In the genomic region with DNA sequence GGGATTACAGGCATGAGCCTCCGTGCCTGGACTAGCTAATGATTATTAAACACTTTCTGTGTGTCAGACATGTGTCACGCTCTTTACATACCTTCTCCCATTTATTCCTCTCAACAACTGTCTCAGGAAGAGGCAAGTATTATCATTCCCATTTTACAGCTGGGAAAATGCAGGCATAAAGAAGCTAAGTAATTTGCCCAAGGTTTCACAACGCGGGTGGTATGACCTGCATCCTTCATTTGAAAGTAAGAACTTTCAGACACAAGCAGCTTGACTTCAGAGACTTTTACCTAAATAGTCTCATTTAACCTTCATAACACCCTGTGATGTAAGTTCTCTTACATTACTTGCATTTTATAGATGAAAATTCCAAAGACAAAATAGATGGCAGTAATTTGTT, we compare ENCODE assay signal across 13 cellular contexts. TPM values are rescaled to one million over a fixed set of nuclear protein-coding genes. Genes with fewer than 3 reads are reported as not detected.
A peak's percentile ranks its signal among the peaks of the same experiment; 100 is the strongest.
DNase-seq lines count a peak whose midpoint lies in the region; ATAC-seq and TF ChIP-seq lines count a peak whose summit lies in the region.
"Had no signal": no experiment of that assay in that cellular context is flagged by ENCODE, and none has a peak within 500 bp of the region (broad histone marks: within the 10 kb centered on the region; RNA-seq: fewer than 3 reads in every experiment).

No MANE protein-coding gene starts in this region.

- no peak overlapping the region for H3K4me2 ChIP-seq in osteoblast (ENCODE audit: insufficient read depth, low read length)

- H2AFZ ChIP-seq in osteoblast (ENCODE audit: low read length): no peak overlapping the region

- H3K4me3 ChIP-seq in left ventricle myocardium inferior (no peak overlapping the region), muscle layer of colon (ENCODE audit: low read depth in 1 of 2, low read length in 2 of 2) (no peak overlapping the region), uterus (no peak overlapping the region), osteoblast (ENCODE audit: insufficient read depth, low read length) (no peak overlapping the region)

- ATAC-seq in Right ventricle myocardium superior (ENCODE audit: poor library complexity) (no peak), HG03139 (IDR thresholded peaks at IDR 0.05; ENCODE audit: unreplicated experiment) (no peak)

- DNase-seq in left ventricle myocardium inferior (no peak), Right ventricle myocardium superior (no peak), uterus (no peak), osteoblast (ENCODE audit: insufficient read length, low spot score, missing footprints) (no peak)
- no peak for DNase-seq in activated T-helper 1 cell treated with anti-CD3 and anti-CD28 coated beads, Interleukin-12 subunit alpha, Interleukin-12 subunit beta, Interleukin-2, Interleukin-4 antibody, amounts not matched to agents 30 ng/mL and 10 ng/mL and 1 ng/mL, durations not matched to agents 14 hours and 24 hours and 36 hours (ENCODE audit: low spot score)
- DNase-seq: activated gamma-delta T cell treated with Interleukin-2 at 50 U/mL for 16 hours, immature natural killer cell, NCI-H187 treated with DMSO at 0.1 percent for 48 hours, NCI-H748 treated with DMSO at 0.1 percent for 48 hours had no signal

- no peaks in the 10 kb centered on the region for H3K36me3 ChIP-seq in left ventricle myocardium inferior
- no peaks in the 10 kb centered on the region for H3K36me3 ChIP-seq in muscle layer of colon (ENCODE audit: insufficient read depth, low read length)
- H3K36me3 ChIP-seq in uterus: no peaks in the 10 kb centered on the region
- no peaks in the 10 kb centered on the region for H3K36me3 ChIP-seq in osteoblast (ENCODE audit: insufficient read depth, low read length)

- H3K4me1 ChIP-seq in left ventricle myocardium inferior (peaks cover 54% of the 10 kb centered on the region), muscle layer of colon (ENCODE audit: insufficient read depth, low read length) (peaks cover 34% of the 10 kb centered on the region), uterus (no peaks in the 10 kb centered on the region), osteoblast (ENCODE audit: insufficient read depth, low read length) (peaks cover 29% of the 10 kb centered on the region)

- no peaks in the 10 kb centered on the region for H3K9me3 ChIP-seq in left ventricle myocardium inferior (replicated peaks)
- no peaks in the 10 kb centered on the region for H3K9me3 ChIP-seq in muscle layer of colon (ENCODE audit: low read length)
- H3K9me3 ChIP-seq in uterus: no peaks in the 10 kb centered on the region
- H3K9me3 ChIP-seq in osteoblast (ENCODE audit: low read depth, low read length): no peaks in the 10 kb centered on the region

- no peaks in the 10 kb centered on the region for H3K27me3 Mint-ChIP-seq in activated T-helper 1 cell treated with anti-CD3 and anti-CD28 coated beads, Interleukin-12 subunit alpha, Interleukin-12 subunit beta, Interleukin-2, Interleukin-4 antibody, amounts not matched to agents 30 ng/mL and 10 ng/mL and 1 ng/mL, durations not matched to agents 14 hours and 24 hours and 36 hours (ENCODE audit: insufficient read depth)
- H3K27me3 Mint-ChIP-seq: IgD-negative memory B cell had no signal

- no peaks in the 10 kb centered on the region for H3K36me3 Mint-ChIP-seq in activated T-helper 1 cell treated with anti-CD3 and anti-CD28 coated beads, Interleukin-12 subunit alpha, Interleukin-12 subunit beta, Interleukin-2, Interleukin-4 antibody, amounts not matched to agents 30 ng/mL and 10 ng/mL and 1 ng/mL, durations not matched to agents 14 hours and 24 hours and 36 hours (ENCODE audit: low read depth)
- H3K36me3 Mint-ChIP-seq: IgD-negative memory B cell, immature natural killer cell had no signal

- no peaks in the 10 kb centered on the region for H3K27me3 ChIP-seq in left ventricle myocardium inferior (ENCODE audit: low read depth)
- H3K27me3 ChIP-seq in muscle layer of colon (ENCODE audit: control insufficient read depth in 1 of 2, insufficient read depth in 2 of 2, low read length in 2 of 2): no peaks in the 10 kb centered on the region
- H3K27me3 ChIP-seq in uterus: no peaks in the 10 kb centered on the region
- no peaks in the 10 kb centered on the region for H3K27me3 ChIP-seq in osteoblast (ENCODE audit: insufficient read depth, low read length)

- intact Hi-C loops in left ventricle myocardium inferior (cut with micrococcal nuclease) (no loop called here), Right ventricle myocardium superior (cut with DNase I) (loop anchor here (5.0 to 10.0 kb wide), 3 partner anchors 141 to 257 kb away; no protein-coding TSS in a partner anchor), uterus (cut with DNase I; ENCODE audit: low total_unique reads) (loop anchor here (5.0 kb wide), 2 partner anchors 104 to 174 kb away; no protein-coding TSS in a partner anchor)
- intact Hi-C loops in activated T-helper 1 cell treated with anti-CD3 and anti-CD28 coated beads, Interleukin-12 subunit alpha, Interleukin-12 subunit beta, Interleukin-2, Interleukin-4 antibody, amounts not matched to agents 30 ng/mL and 10 ng/mL and 1 ng/mL, durations not matched to agents 14 hours and 24 hours and 36 hours (cut with micrococcal nuclease): loop anchor here (2.0 to 10.0 kb wide), 2 partner anchors 291 to 1383 kb away; partner anchors contain the start of gene SMIM12

- H3K79me2 ChIP-seq in osteoblast (ENCODE audit: insufficient read depth, low read length): peaks cover 23% of the 10 kb centered on the region

- no peak overlapping the region for H3K4me3 Mint-ChIP-seq in activated T-helper 1 cell treated with anti-CD3 and anti-CD28 coated beads, Interleukin-12 subunit alpha, Interleukin-12 subunit beta, Interleukin-2, Interleukin-4 antibody, amounts not matched to agents 30 ng/mL and 10 ng/mL and 1 ng/mL, durations not matched to agents 14 hours and 24 hours and 36 hours

- no peaks in the 10 kb centered on the region for H4K20me1 ChIP-seq in osteoblast (ENCODE audit: insufficient read depth, low read length)

- TF ChIP-seq CTCF in left ventricle myocardium inferior (IDR thresholded peaks at IDR 0.05; ENCODE audit: borderline replicate concordance): no peak
- no peak for TF ChIP-seq CTCF in VCaP (conservative IDR thresholded peaks at IDR 0.05)
- no peak for TF ChIP-seq CTCF in uterus (IDR thresholded peaks at IDR 0.05)
- no peak for TF ChIP-seq CTCF in osteoblast (IDR thresholded peaks at IDR 0.05; ENCODE audit: extremely low read depth, low read depth, low read length)

- H3K9me3 Mint-ChIP-seq in activated T-helper 1 cell treated with anti-CD3 and anti-CD28 coated beads, Interleukin-12 subunit alpha, Interleukin-12 subunit beta, Interleukin-2, Interleukin-4 antibody, amounts not matched to agents 30 ng/mL and 10 ng/mL and 1 ng/mL, durations not matched to agents 14 hours and 24 hours and 36 hours: no peaks in the 10 kb centered on the region
- H3K9me3 Mint-ChIP-seq: IgD-negative memory B cell, immature natural killer cell had no signal

- no peak overlapping the region for H3K9ac ChIP-seq in muscle layer of colon (ENCODE audit: low read length)

- H3K4me1 Mint-ChIP-seq in activated T-helper 1 cell treated with anti-CD3 and anti-CD28 coated beads, Interleukin-12 subunit alpha, Interleukin-12 subunit beta, Interleukin-2, Interleukin-4 antibody, amounts not matched to agents 30 ng/mL and 10 ng/mL and 1 ng/mL, durations not matched to agents 14 hours and 24 hours and 36 hours (ENCODE audit: low read depth): peaks cover 24% of the 10 kb centered on the region

- no peak overlapping the region for H3K27ac Mint-ChIP-seq in activated T-helper 1 cell treated with anti-CD3 and anti-CD28 coated beads, Interleukin-12 subunit alpha, Interleukin-12 subunit beta, Interleukin-2, Interleukin-4 antibody, amounts not matched to agents 30 ng/mL and 10 ng/mL and 1 ng/mL, durations not matched to agents 14 hours and 24 hours and 36 hours

- TF ChIP-seq POLR2A in uterus (IDR thresholded peaks at IDR 0.05): no peak

- H3K27ac ChIP-seq in left ventricle myocardium inferior (replicated peaks) (peak overlapping the region; percentile 74), VCaP (peak overlapping the region; percentile 60), muscle layer of colon (ENCODE audit: low read depth, low read length) (peak overlapping the region; percentile 45), uterus (peak overlapping the region; percentile 77 to 87), osteoblast (ENCODE audit: low read depth, low read length) (no peak overlapping the region)

RNA-seq across cellular contexts. Expression of gene ZSCAN20, which starts 1.0 kb away (rescaled TPM):
- total RNA-seq in left ventricle myocardium inferior: 5.7 TPM
- total RNA-seq in Right ventricle myocardium superior: 4.4 TPM
- total RNA-seq in uterus: 10 to 100 TPM in 1 of 4 donors, 1 to 10 TPM in 3; 2.4 to 16.0 (median 5.2) TPM
- total RNA-seq in osteoblast: 9.8 and 11.2 TPM in 2 replicates
- total RNA-seq in activated T-helper 1 cell treated with anti-CD3 and anti-CD28 coated beads, Interleukin-12 subunit alpha, Interleukin-12 subunit beta, Interleukin-2, Interleukin-4 antibody, amounts not matched to agents 30 ng/mL and 10 ng/mL and 1 ng/mL, durations not matched to agents 14 hours and 24 hours and 36 hours: 2.5 and 2.8 TPM in 2 replicates

RNA-seq across cellular contexts. Expression of gene PHC2, which starts 40.5 kb away (rescaled TPM):
- total RNA-seq in left ventricle myocardium inferior (105 TPM), Right ventricle myocardium superior (105 TPM), uterus (100 to 1,000 TPM in 2 of 4 donors, 10 to 100 TPM in 2; 51.5 to 203 (median 102) TPM), osteoblast (82.2 and 85.4 TPM in 2 replicates)
- 36.7 and 40.1 TPM in 2 replicates for total RNA-seq in activated T-helper 1 cell treated with anti-CD3 and anti-CD28 coated beads, Interleukin-12 subunit alpha, Interleukin-12 subunit beta, Interleukin-2, Interleukin-4 antibody, amounts not matched to agents 30 ng/mL and 10 ng/mL and 1 ng/mL, durations not matched to agents 14 hours and 24 hours and 36 hours
